ENCODE assay signal across 21 cellular contexts in genomic region chr6:92159046-92159445, GRCh38.
"Had no signal": no experiment of that assay in that cellular context is flagged by ENCODE, and none has a peak within 500 bp of the region (broad histone marks: within the 10 kb centered on the region; RNA-seq: fewer than 3 reads in every experiment).

No MANE protein-coding gene starts in this region.

- H3K27ac Mint-ChIP-seq: activated CD4-positive, alpha-beta memory T cell treated with anti-CD3 and anti-CD28 coated beads, Interleukin-2, amount 10 ng/mL, durations not matched to agents 7 days and 5 days; activated CD8-positive, alpha-beta memory T cell treated with anti-CD3 and anti-CD28 coated beads, Interleukin-2, amount 10 ng/mL, durations not matched to agents 7 days and 5 days; activated naive CD8-positive, alpha-beta T cell treated with anti-CD3 and anti-CD28 coated beads, Interleukin-2, amount 10 ng/mL, durations not matched to agents 7 days and 5 days; effector memory CD8-positive, alpha-beta T cell; natural killer cell; stimulated activated memory B cell treated with anti-CD40 and anti-IgM and Interleukin-4, amounts not matched to agents 10 μg/mL and 1 μg/mL and 100 μg/mL, for 72 hours had no signal

- H2AFZ ChIP-seq: parathyroid adenoma had no signal

- H3K9me3 ChIP-seq: testis, upper lobe of left lung had no signal

- H3K4me2 ChIP-seq: smooth muscle cell had no signal

- H3K27ac ChIP-seq: epithelial cell of prostate, foreskin keratinocyte, parathyroid adenoma, testis, upper lobe of left lung had no signal

- H3K79me2 ChIP-seq: parathyroid adenoma had no signal

- H3K4me3 Mint-ChIP-seq: activated CD4-positive, alpha-beta memory T cell treated with anti-CD3 and anti-CD28 coated beads, Interleukin-2, amount 10 ng/mL, durations not matched to agents 7 days and 5 days; activated CD8-positive, alpha-beta memory T cell treated with anti-CD3 and anti-CD28 coated beads, Interleukin-2, amount 10 ng/mL, durations not matched to agents 7 days and 5 days; activated naive CD8-positive, alpha-beta T cell treated with anti-CD3 and anti-CD28 coated beads, Interleukin-2, amount 10 ng/mL, durations not matched to agents 7 days and 5 days; effector memory CD8-positive, alpha-beta T cell; natural killer cell; stimulated activated memory B cell treated with anti-CD40 and anti-IgM and Interleukin-4, amounts not matched to agents 10 μg/mL and 1 μg/mL and 100 μg/mL, for 72 hours had no signal

- DNase-seq: activated CD4-positive, alpha-beta memory T cell treated with anti-CD3 and anti-CD28 coated beads, Interleukin-2, amount 10 ng/mL, durations not matched to agents 7 days and 5 days; activated CD4-positive, alpha-beta T cell treated with anti-CD3 and anti-CD28 coated beads for 48 hours; activated CD4-positive, CD25-positive, alpha-beta regulatory T cell; activated CD8-positive, alpha-beta memory T cell treated with anti-CD3 and anti-CD28 coated beads, Interleukin-2, amount 10 ng/mL, durations not matched to agents 7 days and 5 days; activated naive CD8-positive, alpha-beta T cell treated with anti-CD3 and anti-CD28 coated beads, Interleukin-2, amount 10 ng/mL, durations not matched to agents 7 days and 5 days; amygdala; dermis blood vessel endothelial cell; effector memory CD8-positive, alpha-beta T cell; foreskin keratinocyte; kidney; natural killer cell; stimulated activated CD4-positive, alpha-beta T cell treated with anti-CD3 and anti-CD28 coated beads, Interleukin-4, amount 100 ng/mL, for 4 hours; testis; upper lobe of left lung had no signal

- H3K27me3 Mint-ChIP-seq: activated CD4-positive, alpha-beta memory T cell treated with anti-CD3 and anti-CD28 coated beads, Interleukin-2, amount 10 ng/mL, durations not matched to agents 7 days and 5 days; activated CD8-positive, alpha-beta memory T cell treated with anti-CD3 and anti-CD28 coated beads, Interleukin-2, amount 10 ng/mL, durations not matched to agents 7 days and 5 days; activated naive CD8-positive, alpha-beta T cell treated with anti-CD3 and anti-CD28 coated beads, Interleukin-2, amount 10 ng/mL, durations not matched to agents 7 days and 5 days; effector memory CD8-positive, alpha-beta T cell; stimulated activated memory B cell treated with anti-CD40 and anti-IgM and Interleukin-4, amounts not matched to agents 10 μg/mL and 1 μg/mL and 100 μg/mL, for 72 hours had no signal

- ATAC-seq: activated CD8-positive, alpha-beta memory T cell treated with anti-CD3 and anti-CD28 coated beads, Interleukin-2, amount 10 ng/mL, durations not matched to agents 7 days and 5 days; effector memory CD8-positive, alpha-beta T cell; foreskin keratinocyte; left lobe of liver; natural killer cell; sciatic nerve; stimulated activated memory B cell treated with anti-CD40 and anti-IgM and Interleukin-4, amounts not matched to agents 10 μg/mL and 1 μg/mL and 100 μg/mL, for 72 hours had no signal

- H3K36me3 ChIP-seq: upper lobe of left lung had no signal

- H3K4me1 ChIP-seq: foreskin keratinocyte, parathyroid adenoma, testis, upper lobe of left lung had no signal

- H3K36me3 Mint-ChIP-seq: activated CD8-positive, alpha-beta memory T cell treated with anti-CD3 and anti-CD28 coated beads, Interleukin-2, amount 10 ng/mL, durations not matched to agents 7 days and 5 days; activated naive CD8-positive, alpha-beta T cell treated with anti-CD3 and anti-CD28 coated beads, Interleukin-2, amount 10 ng/mL, durations not matched to agents 7 days and 5 days; natural killer cell; stimulated activated memory B cell treated with anti-CD40 and anti-IgM and Interleukin-4, amounts not matched to agents 10 μg/mL and 1 μg/mL and 100 μg/mL, for 72 hours had no signal

- H3K27me3 ChIP-seq: foreskin keratinocyte, testis, upper lobe of left lung had no signal

- H3K4me1 Mint-ChIP-seq: activated CD4-positive, alpha-beta memory T cell treated with anti-CD3 and anti-CD28 coated beads, Interleukin-2, amount 10 ng/mL, durations not matched to agents 7 days and 5 days; activated CD8-positive, alpha-beta memory T cell treated with anti-CD3 and anti-CD28 coated beads, Interleukin-2, amount 10 ng/mL, durations not matched to agents 7 days and 5 days; activated naive CD8-positive, alpha-beta T cell treated with anti-CD3 and anti-CD28 coated beads, Interleukin-2, amount 10 ng/mL, durations not matched to agents 7 days and 5 days; natural killer cell; stimulated activated memory B cell treated with anti-CD40 and anti-IgM and Interleukin-4, amounts not matched to agents 10 μg/mL and 1 μg/mL and 100 μg/mL, for 72 hours had no signal

- H3K4me3 ChIP-seq: lung, smooth muscle cell, testis, upper lobe of left lung had no signal
